ENCODE assay signal across 1 cellular context in the genomic region with DNA sequence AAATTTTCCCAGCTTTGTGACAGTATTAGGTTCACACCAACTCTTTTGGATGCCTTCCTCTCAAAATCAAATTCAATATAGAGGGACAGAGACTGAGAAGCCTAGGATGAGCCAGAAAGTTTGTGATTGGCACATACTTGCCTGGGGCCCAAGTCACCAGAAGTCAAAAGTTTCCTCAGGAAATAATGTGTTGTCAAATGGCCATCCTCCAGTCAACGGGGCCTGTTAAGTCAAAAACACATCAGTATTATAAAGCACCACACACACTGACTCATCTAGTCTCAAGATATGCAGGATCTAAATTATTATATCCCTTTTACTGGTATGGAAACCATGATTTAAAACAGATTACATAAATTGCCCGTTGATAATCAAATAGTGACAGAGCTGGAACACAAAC.
TF ChIP-seq lines count a peak whose summit lies in the region.

No MANE protein-coding gene starts in this region.

TF ChIP-seq in IMR-90, 13 proteins besides CTCF, POLR2A, EP300 and RAD21:
- TF ChIP-seq RCOR1 (IDR thresholded peaks at IDR 0.05; ENCODE audit: insufficient replicate concordance, low read length) (no peak), MAZ (IDR thresholded peaks at IDR 0.05; ENCODE audit: borderline replicate concordance, low read depth, low read length) (no peak)
TF ChIP-seq in IMR-90: peak in this region for 0.
